In genomic region chr4:185560316-185560715, GRCh38 we compare ENCODE assay signal across 23 cellular contexts. TPM values are rescaled to one million over a fixed set of nuclear protein-coding genes. Genes with fewer than 3 reads are reported as not detected.
DNase-seq lines count a peak whose midpoint lies in the region; ATAC-seq and TF ChIP-seq lines count a peak whose summit lies in the region.
"Had no signal": no experiment of that assay in that cellular context is flagged by ENCODE, and none has a peak within 500 bp of the region (broad histone marks: within the 10 kb centered on the region; RNA-seq: fewer than 3 reads in every experiment).

No MANE protein-coding gene starts in this region.

- H2BK12ac ChIP-seq in H9 (ENCODE audit: insufficient read length, low read depth, low read length), result no peak overlapping the region

- peaks cover 3% of the 10 kb centered on the region; the same call in 1 of the 2 replicates for H3K27me3 Mint-ChIP-seq in H9 (ENCODE audit: low read depth)

- WGBS in H9 (ENCODE audit: extremely low coverage, insufficient read length, low lambda C conversion rate), result no CpG with 5 or more reads among the region's 5 CpGs
- 75% methylated on average over 2 to 5 of the region's 5 CpGs for WGBS in esophagus squamous epithelium, 2 donors

- no peak overlapping the region for H3K18ac ChIP-seq in H9 (ENCODE audit: insufficient read length, low read depth, low read length)

- H3K4me1 ChIP-seq in H9 (ENCODE audit: insufficient read depth, low read length) (no peaks in the 10 kb centered on the region; the same call in 1 of the 2 replicates), ascending aorta (peaks cover 6% of the 10 kb centered on the region in 2 donors), esophagus squamous epithelium (peaks cover 0 to 23% (median 13%) of the 10 kb centered on the region in 3 donors), gastrocnemius medialis (peaks cover 13% of the 10 kb centered on the region in 2 donors)
- H3K4me1 ChIP-seq: prostate gland had no signal

- H4K5ac ChIP-seq in H9 (ENCODE audit: insufficient read length, low read depth, low read length), result no peak overlapping the region

- no peak overlapping the region for H2BK20ac ChIP-seq in H9 (ENCODE audit: low read depth, low read length, poor library complexity, severe bottlenecking)

- intact Hi-C loops in ascending aorta (cut with DNase I) (no loop called here), esophagus squamous epithelium (cut with DNase I) (no loop called here), gastrocnemius medialis (cut with DNase I; ENCODE audit: low total_unique reads) (no loop called here)

- no peak overlapping the region for H3K23ac ChIP-seq in H9 (ENCODE audit: insufficient read length, low read depth, low read length)

- no peak overlapping the region for H4K91ac ChIP-seq in H9 (ENCODE audit: insufficient read length, low read depth, low read length)

- no peak overlapping the region for H3K4me2 ChIP-seq in H9 (ENCODE audit: insufficient read depth, insufficient read length, low read length)

- no peak overlapping the region for H3K4me3 Mint-ChIP-seq in H9
- H3K4me3 Mint-ChIP-seq: CD4-positive, CD25-positive, alpha-beta regulatory T cell; mesothelial cell of epicardium; nephron; T-helper 17 cell had no signal

- no peak overlapping the region for H3T11ph ChIP-seq in H9 (ENCODE audit: low read length)

- no peak overlapping the region for H2BK120ac ChIP-seq in H9 (ENCODE audit: low read depth, low read length, poor library complexity, severe bottlenecking)

- no peaks in the 10 kb centered on the region for H3K79me2 ChIP-seq in H9 (ENCODE audit: insufficient read depth, low read length)

- H3K27ac ChIP-seq in H9 (ENCODE audit: insufficient read length, low read depth, low read length) (no peak overlapping the region), ascending aorta (peak overlapping the region; percentile 60 to 80), esophagus squamous epithelium (peak overlapping the region; percentile 54 to 79 (median 68)), gastrocnemius medialis (peak overlapping the region; percentile 57 to 67 (median 64))
- H3K27ac ChIP-seq: prostate gland, VCaP had no signal

- H3K9me3 Mint-ChIP-seq in H9, result peaks cover 9 to 12% of the 10 kb centered on the region in 2 experiments; a peak in 3 of 5 replicates

- H3K14ac ChIP-seq in H9 (ENCODE audit: insufficient read depth, low read length), result no peak overlapping the region

- TF ChIP-seq POLR2A in esophagus squamous epithelium (IDR thresholded peaks at IDR 0.05) (no peak), gastrocnemius medialis (IDR thresholded peaks at IDR 0.05) (no peak)

- no peak overlapping the region for H2BK5ac ChIP-seq in H9 (ENCODE audit: insufficient read length, low read length)

- H3K79me1 ChIP-seq in H9 (ENCODE audit: insufficient read depth, low read depth, low read length, poor library complexity, severe bottlenecking), result no peaks in the 10 kb centered on the region

- H3K4ac ChIP-seq in H9 (ENCODE audit: low read depth, low read length), result no peak overlapping the region

- DNase-seq in H9 (no peak), ascending aorta (ENCODE audit: low spot score in 2 of 2) (no peak), esophagus squamous epithelium (lab: John Stamatoyannopoulos, UW) (no peak), gastrocnemius medialis (no peak), foreskin melanocyte (no peak)
- DNase-seq in stimulated activated CD4-positive, alpha-beta T cell treated with anti-CD3 and anti-CD28 coated beads, Interleukin-1b, Interleukin-23, amount 100 ng/mL, for 48 hours, result no peak
- DNase-seq: activated CD4-positive, alpha-beta T cell treated with anti-CD3 and anti-CD28 coated beads, Interleukin-2, amount 50 U/mL, for 4 hours; activated naive CD4-positive, alpha-beta T cell; activated T-cell treated with anti-CD3 and anti-CD28 coated beads for 4 hours; CD4-positive, CD25-positive, alpha-beta regulatory T cell; GDM1; Kasumi-1; NCI-H1092 treated with DMSO at 0.1 percent for 48 hours; NCI-H2107; NCI-H510A treated with DMSO at 0.1 percent for 48 hours; SIG-M5; T-helper 17 cell had no signal

- in situ Hi-C loops in gastrocnemius medialis (cut with MboI; ENCODE audit: low sequenced_read_pairs in 4 of 4), result no loop called here

- no peak overlapping the region for H2BK15ac ChIP-seq in H9 (ENCODE audit: low read depth, low read length)

- H3K27ac Mint-ChIP-seq in H9, result peak overlapping the region in 2 of 3 experiments; percentile 59 to 89; a peak in 4 of 7 replicates
- H3K27ac Mint-ChIP-seq: CD4-positive, CD25-positive, alpha-beta regulatory T cell; mesothelial cell of epicardium; T-helper 17 cell had no signal

- no peak overlapping the region for H2AK5ac ChIP-seq in H9 (ENCODE audit: insufficient read length, low read length)

- H3K9me3 ChIP-seq in H9 (ENCODE audit: control insufficient read depth, low read depth, low read length), result no peaks in the 10 kb centered on the region
- no peaks in the 10 kb centered on the region for H3K9me3 ChIP-seq in ascending aorta
- H3K9me3 ChIP-seq in esophagus squamous epithelium, result peaks cover 0 to 6% (median 0%) of the 10 kb centered on the region in 3 donors
- H3K9me3 ChIP-seq in gastrocnemius medialis, result no peaks in the 10 kb centered on the region
- H3K9me3 ChIP-seq: prostate gland had no signal

- no peak overlapping the region for H2AFZ ChIP-seq in H9 (ENCODE audit: low read length)

- H3K27me3 ChIP-seq in H9 (ENCODE audit: insufficient read depth, low read length), result no peaks in the 10 kb centered on the region
- no peaks in the 10 kb centered on the region for H3K27me3 ChIP-seq in ascending aorta
- H3K27me3 ChIP-seq in esophagus squamous epithelium, result no peaks in the 10 kb centered on the region
- H3K27me3 ChIP-seq in gastrocnemius medialis, result no peaks in the 10 kb centered on the region

- H4K8ac ChIP-seq in H9 (replicated peaks; ENCODE audit: insufficient read length, low read depth, low read length), result no peak overlapping the region

- H3K4me1 Mint-ChIP-seq in H9, result peaks cover 16 to 29% of the 10 kb centered on the region in 2 experiments
- H3K4me1 Mint-ChIP-seq: CD4-positive, CD25-positive, alpha-beta regulatory T cell; mesothelial cell of epicardium; T-helper 17 cell had no signal

- H3K4me3 ChIP-seq in ascending aorta (no peak overlapping the region), esophagus squamous epithelium (no peak overlapping the region), gastrocnemius medialis (no peak overlapping the region)
- H3K4me3 ChIP-seq: prostate gland had no signal

- ATAC-seq in gastrocnemius medialis (peak in 1 of 2 donors; percentile 8), SK-N-SH treated with all-trans-retinoic acid at 6 μM for 48 hours (no peak), GM18498 (IDR thresholded peaks at IDR 0.05; ENCODE audit: unreplicated experiment) (no peak)
- ATAC-seq: T-helper 17 cell had no signal

- H3K36me3 Mint-ChIP-seq in H9 (ENCODE audit: insufficient read depth in 1 of 3, low read depth in 3 of 3), result peaks cover 6 to 30% (median 8%) of the 10 kb centered on the region in 3 experiments; a peak in 6 of 7 replicates
- H3K36me3 Mint-ChIP-seq: CD4-positive, CD25-positive, alpha-beta regulatory T cell; mesothelial cell of epicardium had no signal

- H3K23me2 ChIP-seq in H9 (ENCODE audit: insufficient read length, low read depth, low read length, poor library complexity, severe bottlenecking), result no peaks in the 10 kb centered on the region

- H3K36me3 ChIP-seq in ascending aorta, result no peaks in the 10 kb centered on the region
- H3K36me3 ChIP-seq in esophagus squamous epithelium, result no peaks in the 10 kb centered on the region
- H3K36me3 ChIP-seq in gastrocnemius medialis, result no peaks in the 10 kb centered on the region
- H3K36me3 ChIP-seq: prostate gland had no signal

- H3K9ac ChIP-seq in H9 (ENCODE audit: extremely low read depth, insufficient read length, low read length), result no peak overlapping the region

- no peaks in the 10 kb centered on the region for H4K20me1 ChIP-seq in H9 (ENCODE audit: control insufficient read depth, insufficient read depth, insufficient read length)

- H3K56ac ChIP-seq in H9 (ENCODE audit: insufficient read length, low read depth, low read length), result no peak overlapping the region

- TF ChIP-seq CTCF in H9 (conservative IDR thresholded peaks at IDR 0.05) (no peak), ascending aorta (IDR thresholded peaks at IDR 0.05) (no peak), esophagus squamous epithelium (IDR thresholded peaks at IDR 0.05) (no peak), gastrocnemius medialis (IDR thresholded peaks at IDR 0.05 in 4 of 5, conservative IDR thresholded peaks at IDR 0.05 in 1 of 5) (no peak)

TF ChIP-seq in SK-N-SH treated with all-trans-retinoic acid at 6 μM for 48 hours, 23 proteins besides CTCF, POLR2A, EP300 and RAD21 (continues in another document):
- TF ChIP-seq ESRRG (CRISPR knock-in tag; IDR thresholded peaks at IDR 0.05), result no peak
- TF ChIP-seq CSDC2 (CRISPR knock-in tag; IDR thresholded peaks at IDR 0.05), result no peak
- no peak for TF ChIP-seq ZNF70 (CRISPR knock-in tag; IDR thresholded peaks at IDR 0.05)
- no peak for TF ChIP-seq ARNTL (CRISPR knock-in tag; IDR thresholded peaks at IDR 0.05; ENCODE audit: borderline replicate concordance, low read depth)
- no peak for TF ChIP-seq TOX (CRISPR knock-in tag; IDR thresholded peaks at IDR 0.05; ENCODE audit: borderline replicate concordance)
- no peak for TF ChIP-seq ZFP30 (CRISPR knock-in tag; IDR thresholded peaks at IDR 0.05)
- TF ChIP-seq ISL1 (CRISPR knock-in tag; IDR thresholded peaks at IDR 0.05), result no peak

RNA-seq across cellular contexts. Expression of gene PDLIM3, which starts 25.0 kb away (rescaled TPM):
- 12.0 and 13.1 TPM in 2 replicates for total RNA-seq in H9 (2021)
- 445 TPM for total RNA-seq in ascending aorta
- total RNA-seq in esophagus squamous epithelium, result 100 to 1,000 TPM in 1 of 4 donors, 10 to 100 TPM in 3; 13.9 to 322 (median 44.6) TPM
- total RNA-seq in gastrocnemius medialis, result 1,000 to 10,000 TPM; 1,062 to 7,224 (median 2,598) TPM
- total RNA-seq: CD4-positive, CD25-positive, alpha-beta regulatory T cell; T-helper 17 cell had no signal
